ENCODE assay signal across 8 cellular contexts in genomic region chr1:154557248-154557938, GRCh38. TPM values are rescaled to one million over a fixed set of nuclear protein-coding genes. Genes with fewer than 3 reads are reported as not detected.
DNase-seq lines count a peak whose midpoint lies in the region; ATAC-seq and TF ChIP-seq lines count a peak whose summit lies in the region.

No MANE protein-coding gene starts in this region.

- no peak for TF ChIP-seq CTCF in CD4-positive, alpha-beta T cell (IDR thresholded peaks at IDR 0.05)

- H3K4me3 ChIP-seq in NT2/D1 (ENCODE audit: insufficient read length, low read depth) (peak overlapping the region; percentile 86), neuron (ENCODE audit: low read length) (peak overlapping the region; percentile 67)

- DNase-seq in CD4-positive, alpha-beta T cell = no peak
- no peak for DNase-seq in NT2/D1 (ENCODE audit: low read depth, low spot score)
- DNase-seq in effector memory CD8-positive, alpha-beta T cell = no peak
- no peak for DNase-seq in SHP77 (lab: John Stamatoyannopoulos, UW)
- no peak for DNase-seq in SKM-1 (lab: John Stamatoyannopoulos, UW; ENCODE audit: unreplicated experiment)

- H2AFZ ChIP-seq in neuron (ENCODE audit: low read depth, low read length) = no peak overlapping the region

- H3K4me1 ChIP-seq in NT2/D1 (ENCODE audit: insufficient read depth, insufficient read length) (peaks cover 2% of the 10 kb centered on the region), neuron (ENCODE audit: insufficient read depth, low read length) (peaks cover 24% of the 10 kb centered on the region)

- intact Hi-C loops in CD4-positive, alpha-beta T cell (cut with DNase I, micrococcal nuclease) = loop anchor here (2.0 to 10.0 kb wide), 9 partner anchors 70 to 527 kb away; partner anchors contain the start of genes ATP8B2 (in 1 of the 2), EFNA4 (in 1 of the 2), HAX1 (in 1 of the 2) and IL6R (in 1 of the 2)

- POLR2A ChIA-PET in CD4-positive, alpha-beta T cell (lab: Charles Lee) = interaction anchor here (1.0 to 1.3 kb wide), 3 partner anchors 11 to 379 kb away, joined by 3 read pairs; partner anchors contain the start of gene PMVK

- ATAC-seq in CD4-positive, alpha-beta T cell (ENCODE audit: poor library complexity) = no peak
- ATAC-seq in effector memory CD8-positive, alpha-beta T cell (replicated peaks) = no peak
- no peak for ATAC-seq in GM21576 (IDR thresholded peaks at IDR 0.05; ENCODE audit: unreplicated experiment)
- ATAC-seq in GM18502 (IDR thresholded peaks at IDR 0.05; ENCODE audit: poor library complexity, unreplicated experiment) = no peak

- H3K27me3 Mint-ChIP-seq in CD4-positive, alpha-beta T cell = no peaks in the 10 kb centered on the region
- no peaks in the 10 kb centered on the region for H3K27me3 Mint-ChIP-seq in effector memory CD8-positive, alpha-beta T cell

- H3K27ac Mint-ChIP-seq in CD4-positive, alpha-beta T cell = peak overlapping the region; percentile 83
- H3K27ac Mint-ChIP-seq in effector memory CD8-positive, alpha-beta T cell = peak overlapping the region; percentile 88 to 92

- CTCF ChIA-PET in CD4-positive, alpha-beta T cell (lab: Charles Lee) = interaction anchor here (1.0 to 1.8 kb wide), 2 partner anchors 78 to 154 kb away, joined by 3 to 4 read pairs; no protein-coding TSS in a partner anchor

- no peaks in the 10 kb centered on the region for H3K9me3 Mint-ChIP-seq in CD4-positive, alpha-beta T cell
- H3K9me3 Mint-ChIP-seq in effector memory CD8-positive, alpha-beta T cell = no peaks in the 10 kb centered on the region

- peak overlapping the region; percentile 64 for H3K27ac ChIP-seq in CD4-positive, alpha-beta T cell (ENCODE audit: low read depth, low read length)

- peaks cover 54% of the 10 kb centered on the region for H3K36me3 Mint-ChIP-seq in CD4-positive, alpha-beta T cell (ENCODE audit: low read depth)
- H3K36me3 Mint-ChIP-seq in effector memory CD8-positive, alpha-beta T cell (ENCODE audit: insufficient read depth) = peaks cover 53% of the 10 kb centered on the region

- H3K9ac ChIP-seq in NT2/D1 (ENCODE audit: insufficient read length, low read depth) = peak overlapping the region; percentile 94

- peaks cover 41% of the 10 kb centered on the region for H3K36me3 ChIP-seq in NT2/D1 (ENCODE audit: insufficient read depth, insufficient read length, low read length)
- peaks cover 35% of the 10 kb centered on the region for H3K36me3 ChIP-seq in neuron (ENCODE audit: insufficient read depth, low read length)

- no peaks in the 10 kb centered on the region for H3K9me3 ChIP-seq in CD4-positive, alpha-beta T cell (ENCODE audit: control insufficient read depth, low read length)
- H3K9me3 ChIP-seq in NT2/D1 (ENCODE audit: insufficient read depth, low read length) = no peaks in the 10 kb centered on the region
- H3K9me3 ChIP-seq in neuron (ENCODE audit: low read length) = no peaks in the 10 kb centered on the region

- no peaks in the 10 kb centered on the region for H3K27me3 ChIP-seq in CD4-positive, alpha-beta T cell (ENCODE audit: control insufficient read depth, insufficient read depth, low read length)
- no peaks in the 10 kb centered on the region for H3K27me3 ChIP-seq in NT2/D1 (ENCODE audit: insufficient read depth, insufficient read length)
- no peaks in the 10 kb centered on the region for H3K27me3 ChIP-seq in neuron (ENCODE audit: insufficient read depth, low read length)

- H3K4me3 Mint-ChIP-seq in CD4-positive, alpha-beta T cell = peak overlapping the region; percentile 89
- H3K4me3 Mint-ChIP-seq in effector memory CD8-positive, alpha-beta T cell = peak overlapping the region; percentile 91 to 92

- H3K4me1 Mint-ChIP-seq in CD4-positive, alpha-beta T cell (ENCODE audit: low read depth) = peaks cover 42% of the 10 kb centered on the region
- peaks cover 33 to 40% of the 10 kb centered on the region in 2 donors for H3K4me1 Mint-ChIP-seq in effector memory CD8-positive, alpha-beta T cell (ENCODE audit: low read depth in 2 of 2)

RNA-seq across cellular contexts. Expression of gene UBE2Q1, which starts 1.1 kb away (rescaled TPM):
- total RNA-seq in CD4-positive, alpha-beta T cell = 10 to 100 TPM; 78.7 to 82.3 TPM

RNA-seq across cellular contexts. Expression of gene CHRNB2, which starts 10.2 kb away (rescaled TPM):
- total RNA-seq in CD4-positive, alpha-beta T cell = not detected

RNA-seq across cellular contexts. Expression of gene ADAR, which starts 50.6 kb away (rescaled TPM):
- 100 to 1,000 TPM; 206 to 210 TPM for total RNA-seq in CD4-positive, alpha-beta T cell

RNA-seq across cellular contexts. Expression of gene SHE, which starts 55.2 kb away (rescaled TPM):
- total RNA-seq in CD4-positive, alpha-beta T cell = not detected

RNA-seq across cellular contexts. Expression of gene TDRD10, which starts 55.4 kb away (rescaled TPM):
- not detected for total RNA-seq in CD4-positive, alpha-beta T cell
